ENCODE assay signal across 1 cellular context in the genomic region with DNA sequence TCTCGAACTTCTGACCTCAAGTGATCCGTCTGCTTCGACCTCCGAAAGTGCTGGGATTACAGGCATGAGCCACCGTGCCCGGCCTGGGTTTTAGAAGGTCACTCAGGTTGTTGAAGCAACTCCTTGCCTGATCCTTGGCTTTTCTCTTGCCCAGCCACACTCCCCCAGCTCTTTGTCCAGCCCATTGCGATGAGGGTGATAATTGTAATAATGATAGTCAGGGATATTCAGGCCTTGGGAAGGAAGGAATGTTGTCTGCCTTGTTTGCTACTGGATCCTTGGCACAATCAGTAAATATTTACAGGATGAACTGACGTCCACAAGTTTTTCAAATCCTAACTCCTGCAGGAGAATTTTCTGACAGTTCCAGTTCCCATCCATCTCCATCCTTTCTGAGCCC.
TF ChIP-seq lines count a peak whose summit lies in the region.

No MANE protein-coding gene starts in this region.

TF ChIP-seq in HepG2, 621 proteins besides CTCF, POLR2A, EP300 and RAD21:
- TF ChIP-seq ZC3H4 (CRISPR knock-in tag; IDR thresholded peaks at IDR 0.05; ENCODE audit: borderline replicate concordance) (no peak), PCBP1 (IDR thresholded peaks at IDR 0.05; ENCODE audit: borderline replicate concordance, low read depth, low read length) (no peak), ATF3 (CRISPR knock-in tag; IDR thresholded peaks at IDR 0.05) (no peak), ATF5 (CRISPR knock-in tag; IDR thresholded peaks at IDR 0.05; ENCODE audit: low read depth) (no peak), NCOA5 (CRISPR knock-in tag; IDR thresholded peaks at IDR 0.05) (no peak), DR1 (CRISPR knock-in tag; IDR thresholded peaks at IDR 0.05) (no peak), MEF2D (CRISPR knock-in tag; IDR thresholded peaks at IDR 0.05) (no peak), CBX2 (IDR thresholded peaks at IDR 0.05; ENCODE audit: low read depth, low read length) (no peak), CBX2 (CRISPR knock-in tag; IDR thresholded peaks at IDR 0.05; ENCODE audit: low read depth) (no peak), PHF20 (CRISPR knock-in tag; IDR thresholded peaks at IDR 0.05) (no peak), ARID3A (IDR thresholded peaks at IDR 0.05; ENCODE audit: low read depth, low read length) (no peak), NONO (IDR thresholded peaks at IDR 0.05) (no peak), NONO (CRISPR knock-in tag; conservative IDR thresholded peaks at IDR 0.05) (no peak), HHEX (CRISPR knock-in tag; IDR thresholded peaks at IDR 0.05) (no peak), HNRNPUL1 (IDR thresholded peaks at IDR 0.05; ENCODE audit: low read depth, low read length) (no peak), TCF12 (IDR thresholded peaks at IDR 0.05) (no peak), TCF12 (CRISPR knock-in tag; IDR thresholded peaks at IDR 0.05) (no peak)
